In genomic region chr16:55567382-55567781, GRCh38 we compare ENCODE assay signal across 2 cellular contexts.
TF ChIP-seq lines count a peak whose summit lies in the region.

No MANE protein-coding gene starts in this region.

TF ChIP-seq in HepG2, 621 proteins besides CTCF, POLR2A, EP300 and RAD21:
- TF ChIP-seq SP140L (CRISPR knock-in tag; IDR thresholded peaks at IDR 0.05; ENCODE audit: borderline replicate concordance) (no peak), ETS1 (CRISPR knock-in tag; IDR thresholded peaks at IDR 0.05) (no peak), CCDC6 (CRISPR knock-in tag; IDR thresholded peaks at IDR 0.05) (no peak)
TF ChIP-seq in HepG2: peak in this region for 0.

TF ChIP-seq in SK-N-SH, 30 proteins besides CTCF, POLR2A, EP300 and RAD21:
- no peak for TF ChIP-seq RCOR1 (IDR thresholded peaks at IDR 0.05; ENCODE audit: low read length)
- no peak for TF ChIP-seq IRF3 (IDR thresholded peaks at IDR 0.05; ENCODE audit: low read depth, low read length)
- TF ChIP-seq TEAD4 (IDR thresholded peaks at IDR 0.05; ENCODE audit: borderline replicate concordance, insufficient read depth), result no peak
- TF ChIP-seq TCF12 (IDR thresholded peaks at IDR 0.05), result no peak
- no peak for TF ChIP-seq RXRA (IDR thresholded peaks at IDR 0.05; ENCODE audit: borderline replicate concordance, low read depth)
